1 cellular context compared by ENCODE assay signal in the genomic region with DNA sequence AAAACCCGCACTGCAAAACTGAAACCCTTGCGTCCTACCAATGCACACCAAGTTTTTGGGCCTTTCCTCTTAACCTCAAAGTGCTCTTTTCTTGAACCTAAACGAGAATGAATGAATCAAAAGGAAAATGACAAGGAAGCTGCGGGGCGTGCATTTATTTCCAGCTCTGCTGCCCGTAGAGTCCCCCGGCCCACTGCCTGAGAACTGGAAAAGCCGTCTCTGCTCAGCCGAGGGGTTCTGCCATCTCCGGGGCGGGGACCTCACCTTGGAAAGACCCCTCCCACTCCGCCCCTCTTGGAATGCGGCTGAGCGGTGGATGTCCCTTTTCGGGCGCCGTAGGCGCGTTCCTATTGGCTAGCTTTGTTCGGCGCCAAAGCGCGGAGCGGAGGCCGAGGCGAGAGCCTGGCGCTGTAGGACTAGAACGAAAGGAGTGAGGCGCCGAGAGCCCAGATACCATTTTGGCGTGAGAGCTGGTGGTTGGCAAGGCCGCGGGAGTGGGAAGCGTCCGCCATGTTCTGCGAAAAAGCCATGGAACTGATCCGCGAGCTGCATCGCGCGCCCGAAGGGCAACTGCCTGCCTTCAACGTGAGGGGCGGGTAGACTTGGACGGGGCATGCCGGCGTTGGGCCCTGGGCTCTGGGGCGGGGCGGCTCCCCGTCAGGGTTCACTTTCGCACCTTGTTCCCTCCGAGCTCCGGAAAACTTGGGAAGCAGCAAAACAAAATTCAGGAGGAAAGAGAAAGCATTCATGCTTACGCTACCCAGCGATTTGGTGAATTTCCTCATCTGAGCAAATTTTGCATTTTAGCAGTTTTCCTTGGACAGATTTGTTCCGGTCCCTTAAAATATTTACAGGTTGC.
TF ChIP-seq lines count a peak whose summit lies in the region.

A gene (plus strand): TSS at position 363 of the 859 bp plus-strand sequence. CDS start 148 bp downstream, at position 511.

TF ChIP-seq in HepG2, 621 proteins besides CTCF, POLR2A, EP300 and RAD21 (continued from another document and continues in another):
- TF ChIP-seq, protein P1, sequence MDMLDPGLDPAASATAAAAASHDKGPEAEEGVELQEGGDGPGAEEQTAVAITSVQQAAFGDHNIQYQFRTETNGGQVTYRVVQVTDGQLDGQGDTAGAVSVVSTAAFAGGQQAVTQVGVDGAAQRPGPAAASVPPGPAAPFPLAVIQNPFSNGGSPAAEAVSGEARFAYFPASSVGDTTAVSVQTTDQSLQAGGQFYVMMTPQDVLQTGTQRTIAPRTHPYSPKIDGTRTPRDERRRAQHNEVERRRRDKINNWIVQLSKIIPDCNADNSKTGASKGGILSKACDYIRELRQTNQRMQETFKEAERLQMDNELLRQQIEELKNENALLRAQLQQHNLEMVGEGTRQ (IDR thresholded peaks at IDR 0.05; ENCODE audit: low read depth, low read length) = no peak
- TF ChIP-seq, protein P1 (CRISPR knock-in tag; IDR thresholded peaks at IDR 0.05; ENCODE audit: borderline replicate concordance) = peak; percentile 47; the same call in 1 of the 2 replicates
- TF ChIP-seq CEBPG (CRISPR knock-in tag; IDR thresholded peaks at IDR 0.05) (peak; percentile 49; the same call in 1 of the 2 replicates), ZNF331 (CRISPR knock-in tag; IDR thresholded peaks at IDR 0.05) (peak; percentile 93), HIVEP1 (CRISPR knock-in tag; IDR thresholded peaks at IDR 0.05) (peak; percentile 99), SKI (IDR thresholded peaks at IDR 0.05; ENCODE audit: partially characterized antibody) (peak; percentile 71), NR3C1 (CRISPR knock-in tag; IDR thresholded peaks at IDR 0.05) (no peak), KAT8 (CRISPR knock-in tag; IDR thresholded peaks at IDR 0.05) (peak; percentile 99), PHB2 (IDR thresholded peaks at IDR 0.05; ENCODE audit: partially characterized antibody) (no peak), ZNF296 (CRISPR knock-in tag; conservative IDR thresholded peaks at IDR 0.05) (peak; percentile 70; the same call in 1 of the 2 replicates), ZNF3 (CRISPR knock-in tag; IDR thresholded peaks at IDR 0.05) (no peak), ZNF33A (CRISPR knock-in tag; IDR thresholded peaks at IDR 0.05; ENCODE audit: borderline replicate concordance) (no peak; the same call in 1 of the 2 replicates), TGIF2 (CRISPR knock-in tag; IDR thresholded peaks at IDR 0.05) (peak; percentile 99), THYN1 (CRISPR knock-in tag; IDR thresholded peaks at IDR 0.05; ENCODE audit: borderline replicate concordance, low read depth) (peak; percentile 97; the same call in 1 of the 2 replicates), MIXL1 (CRISPR knock-in tag; IDR thresholded peaks at IDR 0.05) (peak; percentile 85), ZBTB1 (CRISPR knock-in tag; IDR thresholded peaks at IDR 0.05; ENCODE audit: borderline replicate concordance) (no peak), ZNF317 (CRISPR knock-in tag; IDR thresholded peaks at IDR 0.05) (peak; percentile 93), HMGA1 (CRISPR knock-in tag; conservative IDR thresholded peaks at IDR 0.05) (no peak), ZNF235 (CRISPR knock-in tag; IDR thresholded peaks at IDR 0.05; ENCODE audit: borderline replicate concordance) (peak; percentile 97; the same call in 1 of the 2 replicates), HNRNPLL (IDR thresholded peaks at IDR 0.05; ENCODE audit: low read depth, low read length, poor library complexity, severe bottlenecking) (peak; percentile 81), ZBTB21 (CRISPR knock-in tag; IDR thresholded peaks at IDR 0.05) (no peak), HCFC1 (IDR thresholded peaks at IDR 0.05; ENCODE audit: low read depth, low read length) (peak; percentile 58), ZNF24 (IDR thresholded peaks at IDR 0.05) (no peak), FOXP1 (IDR thresholded peaks at IDR 0.05) (no peak), FOXP1 (CRISPR knock-in tag; IDR thresholded peaks at IDR 0.05) (peak; percentile 40; the same call in 1 of the 2 replicates), HNRNPK (IDR thresholded peaks at IDR 0.05; ENCODE audit: low read depth, low read length, poor library complexity, severe bottlenecking) (no peak), ZNF615 (CRISPR knock-in tag; IDR thresholded peaks at IDR 0.05; ENCODE audit: borderline replicate concordance) (peak; percentile 98), ZNF547 (CRISPR knock-in tag; IDR thresholded peaks at IDR 0.05) (peak; percentile 99), RXRB (CRISPR knock-in tag; IDR thresholded peaks at IDR 0.05; ENCODE audit: borderline replicate concordance) (peak; percentile 90)
- TF ChIP-seq, protein P2, sequence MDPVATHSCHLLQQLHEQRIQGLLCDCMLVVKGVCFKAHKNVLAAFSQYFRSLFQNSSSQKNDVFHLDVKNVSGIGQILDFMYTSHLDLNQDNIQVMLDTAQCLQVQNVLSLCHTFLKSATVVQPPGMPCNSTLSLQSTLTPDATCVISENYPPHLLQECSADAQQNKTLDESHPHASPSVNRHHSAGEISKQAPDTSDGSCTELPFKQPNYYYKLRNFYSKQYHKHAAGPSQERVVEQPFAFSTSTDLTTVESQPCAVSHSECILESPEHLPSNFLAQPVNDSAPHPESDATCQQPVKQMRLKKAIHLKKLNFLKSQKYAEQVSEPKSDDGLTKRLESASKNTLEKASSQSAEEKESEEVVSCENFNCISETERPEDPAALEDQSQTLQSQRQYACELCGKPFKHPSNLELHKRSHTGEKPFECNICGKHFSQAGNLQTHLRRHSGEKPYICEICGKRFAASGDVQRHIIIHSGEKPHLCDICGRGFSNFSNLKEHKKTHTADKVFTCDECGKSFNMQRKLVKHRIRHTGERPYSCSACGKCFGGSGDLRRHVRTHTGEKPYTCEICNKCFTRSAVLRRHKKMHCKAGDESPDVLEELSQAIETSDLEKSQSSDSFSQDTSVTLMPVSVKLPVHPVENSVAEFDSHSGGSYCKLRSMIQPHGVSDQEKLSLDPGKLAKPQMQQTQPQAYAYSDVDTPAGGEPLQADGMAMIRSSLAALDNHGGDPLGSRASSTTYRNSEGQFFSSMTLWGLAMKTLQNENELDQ (CRISPR knock-in tag; IDR thresholded peaks at IDR 0.05; ENCODE audit: borderline replicate concordance) = no peak
- TF ChIP-seq, protein P3, sequence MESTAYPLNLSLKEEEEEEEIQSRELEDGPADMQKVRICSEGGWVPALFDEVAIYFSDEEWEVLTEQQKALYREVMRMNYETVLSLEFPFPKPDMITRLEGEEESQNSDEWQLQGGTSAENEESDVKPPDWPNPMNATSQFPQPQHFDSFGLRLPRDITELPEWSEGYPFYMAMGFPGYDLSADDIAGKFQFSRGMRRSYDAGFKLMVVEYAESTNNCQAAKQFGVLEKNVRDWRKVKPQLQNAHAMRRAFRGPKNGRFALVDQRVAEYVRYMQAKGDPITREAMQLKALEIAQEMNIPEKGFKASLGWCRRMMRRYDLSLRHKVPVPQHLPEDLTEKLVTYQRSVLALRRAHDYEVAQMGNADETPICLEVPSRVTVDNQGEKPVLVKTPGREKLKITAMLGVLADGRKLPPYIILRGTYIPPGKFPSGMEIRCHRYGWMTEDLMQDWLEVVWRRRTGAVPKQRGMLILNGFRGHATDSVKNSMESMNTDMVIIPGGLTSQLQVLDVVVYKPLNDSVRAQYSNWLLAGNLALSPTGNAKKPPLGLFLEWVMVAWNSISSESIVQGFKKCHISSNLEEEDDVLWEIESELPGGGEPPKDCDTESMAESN (CRISPR knock-in tag; conservative IDR thresholded peaks at IDR 0.05) = peak; percentile 100
- TF ChIP-seq, protein P4, sequence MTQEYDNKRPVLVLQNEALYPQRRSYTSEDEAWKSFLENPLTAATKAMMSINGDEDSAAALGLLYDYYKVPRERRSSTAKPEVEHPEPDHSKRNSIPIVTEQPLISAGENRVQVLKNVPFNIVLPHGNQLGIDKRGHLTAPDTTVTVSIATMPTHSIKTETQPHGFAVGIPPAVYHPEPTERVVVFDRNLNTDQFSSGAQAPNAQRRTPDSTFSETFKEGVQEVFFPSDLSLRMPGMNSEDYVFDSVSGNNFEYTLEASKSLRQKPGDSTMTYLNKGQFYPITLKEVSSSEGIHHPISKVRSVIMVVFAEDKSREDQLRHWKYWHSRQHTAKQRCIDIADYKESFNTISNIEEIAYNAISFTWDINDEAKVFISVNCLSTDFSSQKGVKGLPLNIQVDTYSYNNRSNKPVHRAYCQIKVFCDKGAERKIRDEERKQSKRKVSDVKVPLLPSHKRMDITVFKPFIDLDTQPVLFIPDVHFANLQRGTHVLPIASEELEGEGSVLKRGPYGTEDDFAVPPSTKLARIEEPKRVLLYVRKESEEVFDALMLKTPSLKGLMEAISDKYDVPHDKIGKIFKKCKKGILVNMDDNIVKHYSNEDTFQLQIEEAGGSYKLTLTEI (CRISPR knock-in tag; conservative IDR thresholded peaks at IDR 0.05) = peak; percentile 51; the same call in 1 of the 2 replicates
- TF ChIP-seq, protein P5, sequence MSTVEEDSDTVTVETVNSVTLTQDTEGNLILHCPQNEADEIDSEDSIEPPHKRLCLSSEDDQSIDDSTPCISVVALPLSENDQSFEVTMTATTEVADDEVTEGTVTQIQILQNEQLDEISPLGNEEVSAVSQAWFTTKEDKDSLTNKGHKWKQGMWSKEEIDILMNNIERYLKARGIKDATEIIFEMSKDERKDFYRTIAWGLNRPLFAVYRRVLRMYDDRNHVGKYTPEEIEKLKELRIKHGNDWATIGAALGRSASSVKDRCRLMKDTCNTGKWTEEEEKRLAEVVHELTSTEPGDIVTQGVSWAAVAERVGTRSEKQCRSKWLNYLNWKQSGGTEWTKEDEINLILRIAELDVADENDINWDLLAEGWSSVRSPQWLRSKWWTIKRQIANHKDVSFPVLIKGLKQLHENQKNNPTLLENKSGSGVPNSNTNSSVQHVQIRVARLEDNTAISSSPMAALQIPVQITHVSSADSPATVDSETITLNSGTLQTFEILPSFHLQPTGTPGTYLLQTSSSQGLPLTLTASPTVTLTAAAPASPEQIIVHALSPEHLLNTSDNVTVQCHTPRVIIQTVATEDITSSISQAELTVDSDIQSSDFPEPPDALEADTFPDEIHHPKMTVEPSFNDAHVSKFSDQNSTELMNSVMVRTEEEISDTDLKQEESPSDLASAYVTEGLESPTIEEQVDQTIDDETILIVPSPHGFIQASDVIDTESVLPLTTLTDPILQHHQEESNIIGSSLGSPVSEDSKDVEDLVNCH (CRISPR knock-in tag; IDR thresholded peaks at IDR 0.05) = no peak
- TF ChIP-seq, protein P6, sequence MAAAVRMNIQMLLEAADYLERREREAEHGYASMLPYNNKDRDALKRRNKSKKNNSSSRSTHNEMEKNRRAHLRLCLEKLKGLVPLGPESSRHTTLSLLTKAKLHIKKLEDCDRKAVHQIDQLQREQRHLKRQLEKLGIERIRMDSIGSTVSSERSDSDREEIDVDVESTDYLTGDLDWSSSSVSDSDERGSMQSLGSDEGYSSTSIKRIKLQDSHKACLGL (CRISPR knock-in tag; IDR thresholded peaks at IDR 0.05) = peak; percentile 99
- TF ChIP-seq, protein P7, sequence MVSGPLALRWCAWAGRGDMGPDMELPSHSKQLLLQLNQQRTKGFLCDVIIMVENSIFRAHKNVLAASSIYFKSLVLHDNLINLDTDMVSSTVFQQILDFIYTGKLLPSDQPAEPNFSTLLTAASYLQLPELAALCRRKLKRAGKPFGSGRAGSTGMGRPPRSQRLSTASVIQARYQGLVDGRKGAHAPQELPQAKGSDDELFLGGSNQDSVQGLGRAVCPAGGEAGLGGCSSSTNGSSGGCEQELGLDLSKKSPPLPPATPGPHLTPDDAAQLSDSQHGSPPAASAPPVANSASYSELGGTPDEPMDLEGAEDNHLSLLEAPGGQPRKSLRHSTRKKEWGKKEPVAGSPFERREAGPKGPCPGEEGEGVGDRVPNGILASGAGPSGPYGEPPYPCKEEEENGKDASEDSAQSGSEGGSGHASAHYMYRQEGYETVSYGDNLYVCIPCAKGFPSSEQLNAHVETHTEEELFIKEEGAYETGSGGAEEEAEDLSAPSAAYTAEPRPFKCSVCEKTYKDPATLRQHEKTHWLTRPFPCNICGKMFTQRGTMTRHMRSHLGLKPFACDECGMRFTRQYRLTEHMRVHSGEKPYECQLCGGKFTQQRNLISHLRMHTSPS (CRISPR knock-in tag; IDR thresholded peaks at IDR 0.05; ENCODE audit: low read depth) = peak; percentile 77
- TF ChIP-seq, protein P8, sequence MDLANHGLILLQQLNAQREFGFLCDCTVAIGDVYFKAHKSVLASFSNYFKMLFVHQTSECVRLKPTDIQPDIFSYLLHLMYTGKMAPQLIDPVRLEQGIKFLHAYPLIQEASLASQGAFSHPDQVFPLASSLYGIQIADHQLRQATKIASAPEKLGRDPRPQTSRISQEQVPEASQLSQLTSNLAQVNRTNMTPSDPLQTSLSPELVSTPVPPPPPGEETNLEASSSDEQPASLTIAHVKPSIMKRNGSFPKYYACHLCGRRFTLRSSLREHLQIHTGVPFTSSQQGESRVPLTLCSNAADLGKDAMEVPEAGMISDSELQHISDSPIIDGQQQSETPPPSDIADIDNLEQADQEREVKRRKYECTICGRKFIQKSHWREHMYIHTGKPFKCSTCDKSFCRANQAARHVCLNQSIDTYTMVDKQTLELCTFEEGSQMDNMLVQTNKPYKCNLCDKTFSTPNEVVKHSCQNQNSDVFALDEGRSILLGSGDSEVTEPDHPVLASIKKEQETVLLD (CRISPR knock-in tag; IDR thresholded peaks at IDR 0.05; ENCODE audit: low read depth) = peak; percentile 95
- TF ChIP-seq, protein P9, sequence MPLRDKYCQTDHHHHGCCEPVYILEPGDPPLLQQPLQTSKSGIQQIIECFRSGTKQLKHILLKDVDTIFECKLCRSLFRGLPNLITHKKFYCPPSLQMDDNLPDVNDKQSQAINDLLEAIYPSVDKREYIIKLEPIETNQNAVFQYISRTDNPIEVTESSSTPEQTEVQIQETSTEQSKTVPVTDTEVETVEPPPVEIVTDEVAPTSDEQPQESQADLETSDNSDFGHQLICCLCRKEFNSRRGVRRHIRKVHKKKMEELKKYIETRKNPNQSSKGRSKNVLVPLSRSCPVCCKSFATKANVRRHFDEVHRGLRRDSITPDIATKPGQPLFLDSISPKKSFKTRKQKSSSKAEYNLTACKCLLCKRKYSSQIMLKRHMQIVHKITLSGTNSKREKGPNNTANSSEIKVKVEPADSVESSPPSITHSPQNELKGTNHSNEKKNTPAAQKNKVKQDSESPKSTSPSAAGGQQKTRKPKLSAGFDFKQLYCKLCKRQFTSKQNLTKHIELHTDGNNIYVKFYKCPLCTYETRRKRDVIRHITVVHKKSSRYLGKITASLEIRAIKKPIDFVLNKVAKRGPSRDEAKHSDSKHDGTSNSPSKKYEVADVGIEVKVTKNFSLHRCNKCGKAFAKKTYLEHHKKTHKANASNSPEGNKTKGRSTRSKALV (CRISPR knock-in tag; IDR thresholded peaks at IDR 0.05) = peak; percentile 95
- TF ChIP-seq, protein P10, sequence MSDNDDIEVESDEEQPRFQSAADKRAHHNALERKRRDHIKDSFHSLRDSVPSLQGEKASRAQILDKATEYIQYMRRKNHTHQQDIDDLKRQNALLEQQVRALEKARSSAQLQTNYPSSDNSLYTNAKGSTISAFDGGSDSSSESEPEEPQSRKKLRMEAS (IDR thresholded peaks at IDR 0.05) = peak; percentile 97
- TF ChIP-seq, protein P11, sequence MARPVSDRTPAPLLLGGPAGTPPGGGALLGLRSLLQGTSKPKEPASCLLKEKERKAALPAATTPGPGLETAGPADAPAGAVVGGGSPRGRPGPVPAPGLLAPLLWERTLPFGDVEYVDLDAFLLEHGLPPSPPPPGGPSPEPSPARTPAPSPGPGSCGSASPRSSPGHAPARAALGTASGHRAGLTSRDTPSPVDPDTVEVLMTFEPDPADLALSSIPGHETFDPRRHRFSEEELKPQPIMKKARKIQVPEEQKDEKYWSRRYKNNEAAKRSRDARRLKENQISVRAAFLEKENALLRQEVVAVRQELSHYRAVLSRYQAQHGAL (CRISPR knock-in tag; IDR thresholded peaks at IDR 0.05; ENCODE audit: not compliant biosample characterization) = peak; percentile 98
